In genomic region chr12:66620703-66621102, GRCh38 we compare ENCODE assay signal across 20 cellular contexts. TPM values are rescaled to one million over a fixed set of nuclear protein-coding genes. Genes with fewer than 3 reads are reported as not detected.
DNase-seq lines count a peak whose midpoint lies in the region; ATAC-seq, FAIRE-seq and TF ChIP-seq lines count a peak whose summit lies in the region.
"Had no signal": no experiment of that assay in that cellular context is flagged by ENCODE, and none has a peak within 500 bp of the region (broad histone marks: within the 10 kb centered on the region; RNA-seq: fewer than 3 reads in every experiment).

No MANE protein-coding gene starts in this region.

- peak; percentile 29 for FAIRE-seq in kidney (lab: Jason Lieb, UNC)
- FAIRE-seq: K562 had no signal

- no peak for ATAC-seq in GM21367 (IDR thresholded peaks at IDR 0.05; ENCODE audit: unreplicated experiment)
- ATAC-seq: K562 had no signal

- H3K36me3 ChIP-seq in kidney (ENCODE audit: control insufficient read depth in 1 of 2, insufficient read depth in 2 of 2, low read length in 2 of 2) (no peaks in the 10 kb centered on the region), WERI-Rb-1 (no peaks in the 10 kb centered on the region)
- H3K36me3 ChIP-seq: MG63, Peyer's patch had no signal

- H3K9ac ChIP-seq in kidney (ENCODE audit: low read length in 2 of 2) = no peak overlapping the region

- DNase-seq in SKM-1 treated with dmso at 0.1 percent for 144 hours (lab: John Stamatoyannopoulos, UW; ENCODE audit: unreplicated experiment) (peak; percentile 1), SKM-1 (lab: John Stamatoyannopoulos, UW; ENCODE audit: unreplicated experiment) (no peak), NCI-H226 (peak; percentile 56), kidney (no peak), C1 segment of cervical spinal cord (lab: John Stamatoyannopoulos, UW) (no peak), WERI-Rb-1 (no peak), mucosa of gallbladder (ENCODE audit: low spot score) (no peak)
- DNase-seq: 8988T; Calu3; CD4-positive, alpha-beta T cell; HFFc6; MG63; NCI-H1417 treated with DMSO at 0.1 percent for 48 hours; NCI-H2029; NCI-H524; Peyer's patch; SHP77 treated with DMSO at 0.1 percent for 48 hours had no signal

- TF ChIP-seq CTCF in kidney (IDR thresholded peaks at IDR 0.05; ENCODE audit: borderline replicate concordance, extremely low read depth, insufficient read depth) (no peak), WERI-Rb-1 (IDR thresholded peaks at IDR 0.05; ENCODE audit: low read depth, low read length) (no peak)

- H3K4me3 ChIP-seq in kidney (ENCODE audit: low read length in 2 of 2) (no peak overlapping the region), WERI-Rb-1 (ENCODE audit: low read depth, low read length) (no peak overlapping the region)
- H3K4me3 ChIP-seq: K562, MG63, Peyer's patch had no signal

- H3K4me1 ChIP-seq in kidney (ENCODE audit: control insufficient read depth in 1 of 2, insufficient read depth in 1 of 2, low read depth in 1 of 2, low read length in 2 of 2) = no peaks in the 10 kb centered on the region
- H3K4me1 ChIP-seq: Peyer's patch had no signal

- intact Hi-C loops in kidney (cut with DNase I) = no loop called here

- H3K27me3 ChIP-seq in WERI-Rb-1 (ENCODE audit: insufficient read depth, low read depth, severe bottlenecking) = no peaks in the 10 kb centered on the region
- H3K27me3 ChIP-seq: MG63, Peyer's patch had no signal

- H3K27ac ChIP-seq in kidney (ENCODE audit: low read depth in 2 of 2, low read length in 2 of 2) = no peak overlapping the region
- H3K27ac ChIP-seq in WERI-Rb-1 = no peak overlapping the region
- H3K27ac ChIP-seq: HL-60, Peyer's patch had no signal

- H3K9me3 ChIP-seq in kidney (ENCODE audit: control insufficient read depth in 1 of 2, low read length in 2 of 2) (no peaks in the 10 kb centered on the region), WERI-Rb-1 (ENCODE audit: severe bottlenecking) (no peaks in the 10 kb centered on the region)
- H3K9me3 ChIP-seq: MG63, Peyer's patch had no signal

RNA-seq across cellular contexts. Expression of gene GRIP1, which starts 58.2 kb away (rescaled TPM):
- 18.4 TPM for total RNA-seq in kidney
- polyA plus RNA-seq in kidney (ENCODE audit: insufficient read depth, low read depth, low replicate concordance) = 3.9 TPM
- 18.9 TPM for total RNA-seq in mucosa of gallbladder

Comparison
In these comparisons a context has a peak if more than half of its experiments do, and no peak if none do; other contexts are left out.
1. DNase-seq: peak in SKM-1 treated with dmso at 0.1 percent for 144 hours (single experiment) and NCI-H226 (single experiment); none in SKM-1 (single experiment), kidney (single experiment), C1 segment of cervical spinal cord (0 of 14), WERI-Rb-1 (single experiment) and mucosa of gallbladder (single experiment).